1 cellular context compared by ENCODE assay signal in the genomic region with DNA sequence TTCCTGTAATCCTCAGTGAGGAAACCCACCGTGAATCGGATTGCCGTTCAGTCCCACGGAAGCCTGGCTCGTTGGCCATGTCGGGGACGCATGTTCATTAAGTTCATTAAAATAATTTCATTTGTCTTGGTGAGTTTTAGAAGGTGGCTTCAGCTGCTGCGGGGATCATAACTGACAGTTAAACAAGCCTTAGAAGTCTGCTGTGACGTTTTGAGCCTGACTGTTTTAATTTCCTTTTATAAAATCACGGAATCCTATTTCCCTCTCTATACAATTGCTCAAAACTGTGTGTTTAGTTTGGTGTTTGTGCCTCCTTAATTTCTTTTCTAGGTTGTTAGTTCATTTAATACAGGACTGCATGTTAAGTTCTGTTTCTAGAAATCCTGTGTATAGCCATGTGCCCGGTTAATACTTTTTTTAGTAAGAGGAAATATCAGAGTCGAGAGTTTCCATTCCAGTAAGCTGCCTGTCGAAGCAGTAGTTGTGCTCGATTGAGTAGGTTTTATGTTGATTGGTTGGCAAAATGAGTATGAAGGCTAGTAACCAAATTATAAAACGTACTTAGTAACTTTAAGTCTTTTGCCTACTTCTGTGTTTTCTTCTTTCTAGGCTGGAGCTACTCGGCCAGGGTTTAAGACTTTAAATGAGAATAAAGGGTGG.
TF ChIP-seq lines count a peak whose summit lies in the region.

No MANE protein-coding gene starts in this region.

TF ChIP-seq in HepG2, 621 proteins besides CTCF, POLR2A, EP300 and RAD21 (continued from another document):
- TF ChIP-seq, protein P1, sequence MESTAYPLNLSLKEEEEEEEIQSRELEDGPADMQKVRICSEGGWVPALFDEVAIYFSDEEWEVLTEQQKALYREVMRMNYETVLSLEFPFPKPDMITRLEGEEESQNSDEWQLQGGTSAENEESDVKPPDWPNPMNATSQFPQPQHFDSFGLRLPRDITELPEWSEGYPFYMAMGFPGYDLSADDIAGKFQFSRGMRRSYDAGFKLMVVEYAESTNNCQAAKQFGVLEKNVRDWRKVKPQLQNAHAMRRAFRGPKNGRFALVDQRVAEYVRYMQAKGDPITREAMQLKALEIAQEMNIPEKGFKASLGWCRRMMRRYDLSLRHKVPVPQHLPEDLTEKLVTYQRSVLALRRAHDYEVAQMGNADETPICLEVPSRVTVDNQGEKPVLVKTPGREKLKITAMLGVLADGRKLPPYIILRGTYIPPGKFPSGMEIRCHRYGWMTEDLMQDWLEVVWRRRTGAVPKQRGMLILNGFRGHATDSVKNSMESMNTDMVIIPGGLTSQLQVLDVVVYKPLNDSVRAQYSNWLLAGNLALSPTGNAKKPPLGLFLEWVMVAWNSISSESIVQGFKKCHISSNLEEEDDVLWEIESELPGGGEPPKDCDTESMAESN (CRISPR knock-in tag; conservative IDR thresholded peaks at IDR 0.05): no peak
- TF ChIP-seq CREB1 (IDR thresholded peaks at IDR 0.05) (no peak), CREB1 (CRISPR knock-in tag; IDR thresholded peaks at IDR 0.05) (0 out of 2 replicates have a peak, but pooled peaks have one; percentile 31), GTF2F1 (IDR thresholded peaks at IDR 0.05; ENCODE audit: low read length) (no peak)
TF ChIP-seq in HepG2: peak in this region for 3.
